ENCODE assay signal across 29 cellular contexts in genomic region chr6:150058986-150059385, GRCh38. TPM values are rescaled to one million over a fixed set of nuclear protein-coding genes. Genes with fewer than 3 reads are reported as not detected.
"Had no signal": no experiment of that assay in that cellular context is flagged by ENCODE, and none has a peak within 500 bp of the region (broad histone marks: within the 10 kb centered on the region; RNA-seq: fewer than 3 reads in every experiment).

No MANE protein-coding gene starts in this region.

- H3K9me3 ChIP-seq: ascending aorta had no signal

- H3K36me3 ChIP-seq: cardiac muscle cell had no signal

- DNase-seq: activated B cell treated with CpG ODN at 0.5 μM for 24 hours; activated CD4-positive, alpha-beta T cell treated with anti-CD3 and anti-CD28 coated beads for 4 hours; activated CD4-positive, alpha-beta T cell treated with anti-CD3 and anti-CD28 coated beads, Interleukin-2, amount 10 ng/mL, durations not matched to agents 24 days and 14 days; activated CD4-positive, alpha-beta T cell treated with anti-CD3 and anti-CD28 coated beads, Interleukin-2, amount 50 U/mL, for 1 hour; activated CD4-positive, alpha-beta T cell treated with anti-CD3 and anti-CD28 coated beads, Interleukin-2, amount 50 U/mL, for 4 hours; activated CD4-positive, CD25-positive, alpha-beta regulatory T cell treated with anti-CD3 and anti-CD28 coated beads, Interleukin-2, amount 50 U/mL, for 72 hours; activated CD8-positive, alpha-beta memory T cell treated with anti-CD3 and anti-CD28 coated beads, Interleukin-2, amount 50 U/mL, for 4 hours; activated CD8-positive, alpha-beta T cell treated with anti-CD3 and anti-CD28 coated beads for 36 hours; activated gamma-delta T cell; activated naive CD4-positive, alpha-beta T cell treated with anti-CD3 and anti-CD28 coated beads, Interleukin-2, amount 10 ng/mL, durations not matched to agents 7 days and 5 days; activated naive CD4-positive, alpha-beta T cell treated with Interleukin-2 at 50 U/mL for 16 hours; activated naive CD8-positive, alpha-beta T cell treated with anti-CD3 and anti-CD28 coated beads, Interleukin-2, amount 10 ng/mL, durations not matched to agents 7 days and 5 days; activated naive CD8-positive, alpha-beta T cell treated with anti-CD3 and anti-CD28 coated beads, Interleukin-2, amount 50 U/mL, for 24 hours; activated T-cell treated with anti-CD3 and anti-CD28 coated beads for 4 hours; activated T-cell treated with anti-CD3 and anti-CD28 coated beads, Interleukin-2, amount 50 U/mL, for 1 hour; activated T-cell treated with anti-CD3 and anti-CD28 coated beads, Interleukin-2, amount 50 U/mL, for 48 hours; amygdala; anterior cingulate cortex; caudate nucleus; cerebellar nuclear complex; T-helper 1 cell had no signal

- H3K4me3 ChIP-seq: ascending aorta, cardiac muscle cell had no signal

- H3K4me1 ChIP-seq: ascending aorta had no signal

- FAIRE-seq: TTC549 had no signal

- H3K27me3 ChIP-seq: ascending aorta had no signal

- ATAC-seq: activated CD8-positive, alpha-beta T cell treated with anti-CD3 and anti-CD28 coated beads for 36 hours; activated naive CD8-positive, alpha-beta T cell treated with anti-CD3 and anti-CD28 coated beads, Interleukin-2, amount 50 U/mL, for 24 hours had no signal

- H3K27ac ChIP-seq: ascending aorta, cardiac muscle cell, VCaP had no signal

RNA-seq across cellular contexts. Expression of gene RAET1L, which starts 33.7 kb away (rescaled TPM):
- total RNA-seq: activated B cell treated with CpG ODN at 0.5 μM for 24 hours; activated CD4-positive, alpha-beta T cell treated with anti-CD3 and anti-CD28 coated beads, Interleukin-2, amount 10 ng/mL, durations not matched to agents 24 days and 14 days; activated CD8-positive, alpha-beta memory T cell treated with anti-CD3 and anti-CD28 coated beads for 36 hours; activated CD8-positive, alpha-beta T cell treated with anti-CD3 and anti-CD28 coated beads for 36 hours; activated naive CD8-positive, alpha-beta T cell treated with anti-CD3 and anti-CD28 coated beads, Interleukin-2, amount 10 ng/mL, durations not matched to agents 7 days and 5 days; activated T-helper 2 cell treated with anti-CD3 and anti-CD28 coated beads, Interferon-gamma antibody, Interleukin-2, Interleukin-4, amounts not matched to agents 10 μg/mL and 5 μg/mL and 100 μg/mL, durations not matched to agents 14 hours and 24 hours and 36 hours; ascending aorta; cardiac muscle cell; chondrocyte; T-helper 2 cell treated with Interferon-gamma antibody and Interleukin-4, amounts not matched to agents 100 ng/mL and 5 ng/mL, for 36 hours had no signal
- polyA plus RNA-seq: cardiac muscle cell had no signal
